In the genomic region with DNA sequence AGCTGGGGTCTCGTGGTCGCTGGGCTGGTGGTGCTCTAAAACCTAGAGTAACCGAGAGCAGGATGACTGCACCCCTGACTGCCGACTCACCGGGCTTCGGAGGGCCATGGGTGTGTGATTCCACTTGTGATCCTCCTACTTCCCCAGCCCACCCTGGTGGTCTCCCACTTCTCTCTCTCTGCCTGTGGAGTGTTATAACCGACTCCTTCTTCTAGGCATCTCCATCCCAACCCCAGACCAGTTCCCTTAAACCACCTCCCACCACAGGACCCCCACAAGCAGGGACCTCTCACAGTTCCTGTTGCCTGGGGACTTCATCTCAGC, we compare ENCODE assay signal across 15 cellular contexts. TPM values are rescaled to one million over a fixed set of nuclear protein-coding genes. Genes with fewer than 3 reads are reported as not detected.
DNase-seq lines count a peak whose midpoint lies in the region; ATAC-seq and TF ChIP-seq lines count a peak whose summit lies in the region.
"Had no signal": no experiment of that assay in that cellular context is flagged by ENCODE, and none has a peak within 500 bp of the region (broad histone marks: within the 10 kb centered on the region; RNA-seq: fewer than 3 reads in every experiment).

No MANE protein-coding gene starts in this region.

- WGBS in upper lobe of left lung, 2 donors: 62 to 90% methylated on average over 3 to 7 of the region's 7 CpGs

- no peaks in the 10 kb centered on the region for H3K27me3 Mint-ChIP-seq in activated CD8-positive, alpha-beta T cell treated with anti-CD3 and anti-CD28 coated beads, Interleukin-2, amount 10 ng/mL, durations not matched to agents 7 days and 5 days (ENCODE audit: low read depth)
- H3K27me3 Mint-ChIP-seq in memory B cell: no peaks in the 10 kb centered on the region

- ATAC-seq in activated CD8-positive, alpha-beta T cell treated with anti-CD3 and anti-CD28 coated beads, Interleukin-2, amount 10 ng/mL, durations not matched to agents 7 days and 5 days: no peak
- ATAC-seq in memory B cell (ENCODE audit: low read depth) (no peak), upper lobe of left lung (ENCODE audit: low FRiP score in 2 of 2) (no peak), HG02852 (IDR thresholded peaks at IDR 0.05; ENCODE audit: unreplicated experiment) (no peak), GM21447 (IDR thresholded peaks at IDR 0.05; ENCODE audit: unreplicated experiment) (no peak)

- H3K27ac ChIP-seq in upper lobe of left lung: peak overlapping the region; percentile 44 to 79 (median 62)
- H3K27ac ChIP-seq: RWPE1, testis had no signal

- H3K27me3 ChIP-seq in upper lobe of left lung: no peaks in the 10 kb centered on the region
- H3K27me3 ChIP-seq: testis had no signal

- peaks cover 93% of the 10 kb centered on the region for H3K4me1 Mint-ChIP-seq in activated CD8-positive, alpha-beta T cell treated with anti-CD3 and anti-CD28 coated beads, Interleukin-2, amount 10 ng/mL, durations not matched to agents 7 days and 5 days (ENCODE audit: low read depth)
- H3K4me1 Mint-ChIP-seq in memory B cell: peaks cover 51% of the 10 kb centered on the region

- peaks cover 0 to 17% (median 13%) of the 10 kb centered on the region in 4 donors for H3K4me1 ChIP-seq in upper lobe of left lung
- H3K4me1 ChIP-seq: testis had no signal

- CTCF ChIA-PET in activated CD8-positive, alpha-beta T cell treated with anti-CD3 and anti-CD28 coated beads, Interleukin-2, amount 10 ng/mL, durations not matched to agents 7 days and 5 days (lab: Charles Lee): interaction anchor here (4.5 to 18.3 kb wide), 2 partner anchors 11 to 12 kb away, joined by 38 to 322 read pairs; no protein-coding TSS in a partner anchor

- no peak for TF ChIP-seq EP300 in upper lobe of left lung (IDR thresholded peaks at IDR 0.05)

- TF ChIP-seq CTCF in upper lobe of left lung (IDR thresholded peaks at IDR 0.05): no peak

- no peak for TF ChIP-seq POLR2A in upper lobe of left lung (IDR thresholded peaks at IDR 0.05)

- peak; percentile 39 for DNase-seq in stimulated activated CD4-positive, alpha-beta T cell treated with anti-CD3 and anti-CD28 coated beads, Interleukin-15, amount 100 ng/mL, for 24 hours
- no peak for DNase-seq in stimulated activated CD4-positive, alpha-beta T cell treated with anti-CD3 and anti-CD28 coated beads, Interleukin-1b, Interleukin-23, amount 100 ng/mL, for 48 hours
- DNase-seq in activated CD8-positive, alpha-beta T cell treated with anti-CD3 and anti-CD28 coated beads, Interleukin-2, amount 10 ng/mL, durations not matched to agents 7 days and 5 days: no peak
- no peak for DNase-seq in memory B cell (ENCODE audit: low spot score in 2 of 2)
- DNase-seq in upper lobe of left lung: no peak
- DNase-seq in inferior parietal cortex (ENCODE audit: extremely low spot score): no peak
- DNase-seq: cerebellar nuclear complex, kidney glomerular epithelial cell, NCI-H187, testis had no signal

- peaks cover 92% of the 10 kb centered on the region for H3K36me3 Mint-ChIP-seq in activated CD8-positive, alpha-beta T cell treated with anti-CD3 and anti-CD28 coated beads, Interleukin-2, amount 10 ng/mL, durations not matched to agents 7 days and 5 days (ENCODE audit: low read depth)
- H3K36me3 Mint-ChIP-seq in memory B cell: peaks cover 50% of the 10 kb centered on the region
- H3K36me3 Mint-ChIP-seq: mesothelial cell of epicardium had no signal

- no peak overlapping the region for H3K4me3 ChIP-seq in upper lobe of left lung
- H3K4me3 ChIP-seq: testis had no signal

- POLR2A ChIA-PET in activated CD8-positive, alpha-beta T cell treated with anti-CD3 and anti-CD28 coated beads, Interleukin-2, amount 10 ng/mL, durations not matched to agents 7 days and 5 days (lab: Charles Lee): interaction anchor here (1.5 to 6.0 kb wide), 3 partner anchors 10 to 44 kb away, joined by 3 to 75 read pairs (median 6); no protein-coding TSS in a partner anchor

- no peaks in the 10 kb centered on the region for H3K36me3 ChIP-seq in upper lobe of left lung

- H3K9me3 ChIP-seq in upper lobe of left lung: no peaks in the 10 kb centered on the region
- H3K9me3 ChIP-seq: testis had no signal

- H3K4me3 Mint-ChIP-seq in activated CD8-positive, alpha-beta T cell treated with anti-CD3 and anti-CD28 coated beads, Interleukin-2, amount 10 ng/mL, durations not matched to agents 7 days and 5 days: peak overlapping the region; percentile 32
- H3K4me3 Mint-ChIP-seq in memory B cell: no peak overlapping the region
- H3K4me3 Mint-ChIP-seq: mesothelial cell of epicardium had no signal

- peak overlapping the region; percentile 96 for H3K27ac Mint-ChIP-seq in activated CD8-positive, alpha-beta T cell treated with anti-CD3 and anti-CD28 coated beads, Interleukin-2, amount 10 ng/mL, durations not matched to agents 7 days and 5 days
- peak overlapping the region; percentile 88 for H3K27ac Mint-ChIP-seq in memory B cell
- H3K27ac Mint-ChIP-seq: mesothelial cell of epicardium had no signal

- H3K9me3 Mint-ChIP-seq in activated CD8-positive, alpha-beta T cell treated with anti-CD3 and anti-CD28 coated beads, Interleukin-2, amount 10 ng/mL, durations not matched to agents 7 days and 5 days (ENCODE audit: insufficient read depth): no peaks in the 10 kb centered on the region
- no peaks in the 10 kb centered on the region for H3K9me3 Mint-ChIP-seq in memory B cell
- H3K9me3 Mint-ChIP-seq: mesothelial cell of epicardium had no signal

RNA-seq across cellular contexts. Expression of a gene that starts 52.4 kb away (rescaled TPM):
- 100 to 1,000 TPM; 370 to 374 TPM for total RNA-seq in activated CD8-positive, alpha-beta T cell treated with anti-CD3 and anti-CD28 coated beads, Interleukin-2, amount 10 ng/mL, durations not matched to agents 7 days and 5 days
- 10 to 100 TPM; 33.8 to 65.1 (median 49.8) TPM for total RNA-seq in upper lobe of left lung
- total RNA-seq: MCF 10A had no signal

Comparison
In these comparisons a context has a peak if more than half of its experiments do, and no peak if none do; other contexts are left out.
1. RNA of a gene that starts 52.4 kb away (total RNA-seq): 370 to 374 TPM in activated CD8-positive, alpha-beta T cell treated with anti-CD3 and anti-CD28 coated beads, Interleukin-2, amount 10 ng/mL, durations not matched to agents 7 days and 5 days; 33.8 to 65.1 TPM in upper lobe of left lung; every median in the first group is over 4 times any median in the second.